Comparison of ENCODE assay signal across 16 cellular contexts in genomic region chr1:30670195-30671060, GRCh38. TPM values are rescaled to one million over a fixed set of nuclear protein-coding genes. Genes with fewer than 3 reads are reported as not detected.
A peak's percentile ranks its signal among the peaks of the same experiment; 100 is the strongest.
DNase-seq lines count a peak whose midpoint lies in the region; ATAC-seq and TF ChIP-seq lines count a peak whose summit lies in the region.
"Had no signal": no experiment of that assay in that cellular context is flagged by ENCODE, and none has a peak within 500 bp of the region (broad histone marks: within the 10 kb centered on the region; RNA-seq: fewer than 3 reads in every experiment).

No MANE protein-coding gene starts in this region.

- 68 to 76% (median 74%) methylated on average over 10 of the region's 10 CpGs for WGBS in spleen, 5 donors

- ATAC-seq in GM21717 (IDR thresholded peaks at IDR 0.05; ENCODE audit: unreplicated experiment) (no peak), HG02610 (IDR thresholded peaks at IDR 0.05; ENCODE audit: unreplicated experiment) (no peak)
- ATAC-seq: body of pancreas; effector memory CD8-positive, alpha-beta T cell had no signal

- no peak overlapping the region for H3K4me3 ChIP-seq in fibroblast of pulmonary artery (replicated peaks; ENCODE audit: low read depth, low read length)
- no peak overlapping the region for H3K4me3 ChIP-seq in spleen
- H3K4me3 ChIP-seq: body of pancreas had no signal

- peaks cover 0 to 16% (median 14%) of the 10 kb centered on the region in 8 donors for H3K9me3 ChIP-seq in spleen
- H3K9me3 ChIP-seq: body of pancreas had no signal

- no peak for TF ChIP-seq POLR2A in spleen (IDR thresholded peaks at IDR 0.05)

- H3K4me1 ChIP-seq in spleen: no peaks in the 10 kb centered on the region

- DNase-seq in GM04503 (ENCODE audit: low read depth): peak; percentile 80
- peak; percentile 53 for DNase-seq in T1000 (lab: John Stamatoyannopoulos, UW)
- DNase-seq in fibroblast of pulmonary artery (ENCODE audit: low read depth): peak; percentile 64
- DNase-seq in spleen: peak; percentile 21
- DNase-seq in HK-2 (ENCODE audit: unreplicated experiment): no peak
- no peak for DNase-seq in COLO668 (lab: John Stamatoyannopoulos, UW; ENCODE audit: unreplicated experiment)
- DNase-seq: activated effector memory CD4-positive, alpha-beta T cell treated with Interleukin-2 at 50 U/mL for 16 hours; effector memory CD8-positive, alpha-beta T cell; GF-D8; NCI-H1694; NCI-H524 treated with DMSO at 0.1 percent for 48 hours had no signal

- H3K27ac ChIP-seq in spleen: no peak overlapping the region
- H3K27ac ChIP-seq: body of pancreas, KMS-11, VCaP had no signal

- peaks cover 0 to 28% (median 0%) of the 10 kb centered on the region in 7 donors for H3K27me3 ChIP-seq in spleen (replicated peaks in 1 of 7)
- H3K27me3 ChIP-seq: body of pancreas had no signal

- intact Hi-C loops in spleen (cut with DNase I; ENCODE audit: low total_unique reads): no loop called here

- H3K36me3 ChIP-seq in spleen: no peaks in the 10 kb centered on the region

- no peak for TF ChIP-seq CTCF in fibroblast of pulmonary artery (IDR thresholded peaks at IDR 0.05; ENCODE audit: low read length, missing control alignments)
- TF ChIP-seq CTCF in spleen (IDR thresholded peaks at IDR 0.05 in 8 of 11, conservative IDR thresholded peaks at IDR 0.05 in 3 of 11): no peak

RNA-seq across cellular contexts. Expression of gene MATN1, which starts 53.0 kb away (rescaled TPM):
- total RNA-seq in spleen: 1 to 10 TPM in 1 of 7 donors, under 1 TPM in 5, not detected in 1; 0.30 to 1.1 (median 0.69) TPM
- under 1 TPM; 0.04 to 0.08 (median 0.06) TPM for polyA plus RNA-seq in spleen

Comparison
In these comparisons a context has a peak if more than half of its experiments do, and no peak if none do; other contexts are left out.
1. DNase-seq: peak in GM04503 (single experiment), T1000 (single experiment), fibroblast of pulmonary artery (single experiment) and spleen (single experiment); none in HK-2 (single experiment) and COLO668 (single experiment).